Comparison of ENCODE assay signal across 12 cellular contexts in genomic region chr13:39282400-39282972, GRCh38.
DNase-seq lines count a peak whose midpoint lies in the region; ATAC-seq and TF ChIP-seq lines count a peak whose summit lies in the region.
"Had no signal": no experiment of that assay in that cellular context is flagged by ENCODE, and none has a peak within 500 bp of the region (broad histone marks: within the 10 kb centered on the region; RNA-seq: fewer than 3 reads in every experiment).

No MANE protein-coding gene starts in this region.

- no peaks in the 10 kb centered on the region for H3K79me2 ChIP-seq in mesendoderm (ENCODE audit: control insufficient read depth, insufficient read depth, low read length)
- H3K79me2 ChIP-seq: hepatocyte had no signal

- no peak overlapping the region for H3K23ac ChIP-seq in mesendoderm (ENCODE audit: low read length)

- DNase-seq in NCI-H2227 (lab: John Stamatoyannopoulos, UW; ENCODE audit: unreplicated experiment) (no peak), NCI-H82 treated with DMSO at 0.1 percent for 48 hours (lab: John Stamatoyannopoulos, UW; ENCODE audit: unreplicated experiment) (no peak), mesendoderm (no peak)
- DNase-seq in stimulated activated CD8-positive, alpha-beta memory T cell treated with anti-CD3 and anti-CD28 coated beads, Interleukin-4, amount 100 ng/mL, for 48 hours = no peak
- DNase-seq: ACHN, NCI-H187 had no signal

- H4K5ac ChIP-seq in mesendoderm (ENCODE audit: low read length) = no peak overlapping the region

- H3K4ac ChIP-seq in mesendoderm (ENCODE audit: low read depth, low read length) = no peak overlapping the region

- H3K27ac ChIP-seq in 22Rv1 (peak overlapping the region; percentile 60), mesendoderm (ENCODE audit: low read depth, low read length) (no peak overlapping the region)
- H3K27ac ChIP-seq: hepatocyte had no signal

- no peak overlapping the region for H2BK15ac ChIP-seq in mesendoderm (replicated peaks; ENCODE audit: low read depth)

- no peak overlapping the region for H3K4me3 ChIP-seq in mesendoderm (ENCODE audit: low read length)
- H3K4me3 ChIP-seq: hepatocyte had no signal

- no peaks in the 10 kb centered on the region for H3K79me1 ChIP-seq in mesendoderm (ENCODE audit: low read length)

- no peak overlapping the region for H2BK5ac ChIP-seq in mesendoderm (ENCODE audit: low read length)

- TF ChIP-seq CTCF in 22Rv1 (IDR thresholded peaks at IDR 0.05) = no peak

- H3K56ac ChIP-seq in mesendoderm (ENCODE audit: low read length) = no peak overlapping the region

- H3K18ac ChIP-seq in mesendoderm (ENCODE audit: low read length) = no peak overlapping the region

- no peak overlapping the region for H2AK5ac ChIP-seq in mesendoderm (ENCODE audit: low read length)

- peak; percentile 98 for ATAC-seq in GM18909 (IDR thresholded peaks at IDR 0.05; ENCODE audit: poor library complexity, unreplicated experiment)
- peak; percentile 99 for ATAC-seq in HG02588 (IDR thresholded peaks at IDR 0.05; ENCODE audit: unreplicated experiment)
- peak; percentile 75 for ATAC-seq in HG03439 (IDR thresholded peaks at IDR 0.05; ENCODE audit: unreplicated experiment)
- ATAC-seq: activated CD4-positive, CD25-positive, alpha-beta regulatory T cell treated with anti-CD3 and anti-CD28 coated beads, Interleukin-2, amount 50 U/mL, for 24 hours had no signal

- no peaks in the 10 kb centered on the region for H3K4me1 ChIP-seq in mesendoderm (ENCODE audit: control insufficient read depth, low read depth, low read length)

- no peak overlapping the region for H2BK120ac ChIP-seq in mesendoderm (ENCODE audit: low read depth, low read length)

- H3K9ac ChIP-seq in mesendoderm (ENCODE audit: low read length) = no peak overlapping the region

- no peaks in the 10 kb centered on the region for H3K27me3 ChIP-seq in mesendoderm (ENCODE audit: insufficient read depth, low read length, poor library complexity)
- H3K27me3 ChIP-seq: hepatocyte had no signal

- H3K4me2 ChIP-seq in mesendoderm (ENCODE audit: low read length) = no peak overlapping the region
- H3K4me2 ChIP-seq: hepatocyte had no signal

- no peak overlapping the region for H4K8ac ChIP-seq in mesendoderm (ENCODE audit: low read depth, low read length)

- WGBS in mesendoderm (ENCODE audit: extremely low coverage, insufficient coverage, low lambda C conversion rate) = no CpG with 5 or more reads among the region's 4 CpGs

- H3K36me3 ChIP-seq in mesendoderm (ENCODE audit: control insufficient read depth, insufficient read depth, low read length) = no peaks in the 10 kb centered on the region
